In the genomic region with DNA sequence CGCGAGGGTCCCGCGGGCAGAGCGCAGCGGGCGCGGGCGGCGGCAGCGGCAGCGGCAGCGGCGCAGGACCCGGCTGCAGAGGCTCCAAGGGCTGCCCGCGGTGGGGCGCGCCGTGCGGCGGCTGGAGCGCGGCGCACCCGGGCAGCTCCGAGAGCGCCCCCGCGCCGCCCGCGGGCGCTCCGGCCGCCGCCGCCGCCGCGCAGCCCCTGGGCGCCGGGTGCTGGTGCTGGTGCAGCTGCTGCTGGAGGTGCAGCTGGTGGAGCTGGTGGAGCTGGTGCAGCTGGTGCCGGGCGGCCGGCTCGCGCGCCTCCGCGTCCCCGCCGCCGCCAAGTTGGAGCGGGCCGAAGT, we compare ENCODE assay signal across 8 cellular contexts. TPM values are rescaled to one million over a fixed set of nuclear protein-coding genes. Genes with fewer than 3 reads are reported as not detected.
DNase-seq lines count a peak whose midpoint lies in the region; ATAC-seq and TF ChIP-seq lines count a peak whose summit lies in the region.

No MANE protein-coding gene starts in this region.

- H3K9me3 Mint-ChIP-seq in activated CD4-positive, alpha-beta memory T cell treated with anti-CD3 and anti-CD28 coated beads, Interleukin-2, amount 10 ng/mL, durations not matched to agents 7 days and 5 days: no peaks in the 10 kb centered on the region
- no peaks in the 10 kb centered on the region for H3K9me3 Mint-ChIP-seq in stimulated activated naive CD8-positive, alpha-beta T cell treated with anti-CD3 and anti-CD28 coated beads, Interleukin-15, Interleukin-2, amounts not matched to agents 100 ng/mL and 50 ng/mL, for 24 hours
- peaks cover 0 to 4% (median 0%) of the 10 kb centered on the region in 8 donors for H3K9me3 Mint-ChIP-seq in CD4-positive, alpha-beta memory T cell

- H3K27ac ChIP-seq in 22Rv1: peak overlapping the region; percentile 99
- no peak overlapping the region for H3K27ac ChIP-seq in CD4-positive, alpha-beta memory T cell (ENCODE audit: low read depth, low read length)

- H3K27ac Mint-ChIP-seq in activated CD4-positive, alpha-beta memory T cell treated with anti-CD3 and anti-CD28 coated beads, Interleukin-2, amount 10 ng/mL, durations not matched to agents 7 days and 5 days: no peak overlapping the region
- no peak overlapping the region for H3K27ac Mint-ChIP-seq in stimulated activated naive CD8-positive, alpha-beta T cell treated with anti-CD3 and anti-CD28 coated beads, Interleukin-15, Interleukin-2, amounts not matched to agents 100 ng/mL and 50 ng/mL, for 24 hours
- peak overlapping the region in 1 of 7 donors; percentile 88 for H3K27ac Mint-ChIP-seq in CD4-positive, alpha-beta memory T cell

- ATAC-seq in GM18511 (IDR thresholded peaks at IDR 0.05; ENCODE audit: unreplicated experiment): peak; percentile 34
- peak; percentile 15 for ATAC-seq in HG03066 (IDR thresholded peaks at IDR 0.05; ENCODE audit: low read depth, unreplicated experiment)

- H3K4me1 Mint-ChIP-seq in activated CD4-positive, alpha-beta memory T cell treated with anti-CD3 and anti-CD28 coated beads, Interleukin-2, amount 10 ng/mL, durations not matched to agents 7 days and 5 days: peaks cover 15% of the 10 kb centered on the region
- H3K4me1 Mint-ChIP-seq in stimulated activated naive CD8-positive, alpha-beta T cell treated with anti-CD3 and anti-CD28 coated beads, Interleukin-15, Interleukin-2, amounts not matched to agents 100 ng/mL and 50 ng/mL, for 24 hours (ENCODE audit: low read depth): peaks cover 13% of the 10 kb centered on the region
- peaks cover 6 to 16% (median 9%) of the 10 kb centered on the region in 4 donors for H3K4me1 Mint-ChIP-seq in CD4-positive, alpha-beta memory T cell

- CTCF ChIA-PET in activated CD4-positive, alpha-beta memory T cell treated with anti-CD3 and anti-CD28 coated beads, Interleukin-2, amount 10 ng/mL, durations not matched to agents 7 days and 5 days (lab: Charles Lee): interaction anchor here (0.9 to 5.4 kb wide), 8 partner anchors 11 to 434 kb away, joined by 3 to 74 read pairs (median 5); no protein-coding TSS in a partner anchor
- CTCF ChIA-PET in CD4-positive, alpha-beta memory T cell (lab: Charles Lee; ENCODE audit: partially characterized antibody): interaction anchor here (1.0 to 2.3 kb wide), 13 partner anchors 10 to 561 kb away, joined by 3 to 21 read pairs (median 6); a partner anchor contains a TSS

- peak overlapping the region; percentile 73 for H3K4me3 ChIP-seq in iPS-15b (ENCODE audit: low read depth, low read length)
- peak overlapping the region in 1 of 2 donors; percentile 59 for H3K4me3 ChIP-seq in CD4-positive, alpha-beta memory T cell (ENCODE audit: low read length in 2 of 2)

- peaks cover 24% of the 10 kb centered on the region for H3K27me3 Mint-ChIP-seq in activated CD4-positive, alpha-beta memory T cell treated with anti-CD3 and anti-CD28 coated beads, Interleukin-2, amount 10 ng/mL, durations not matched to agents 7 days and 5 days
- peaks cover 11% of the 10 kb centered on the region for H3K27me3 Mint-ChIP-seq in stimulated activated naive CD8-positive, alpha-beta T cell treated with anti-CD3 and anti-CD28 coated beads, Interleukin-15, Interleukin-2, amounts not matched to agents 100 ng/mL and 50 ng/mL, for 24 hours
- H3K27me3 Mint-ChIP-seq in CD4-positive, alpha-beta memory T cell: peaks cover 0 to 2% of the 10 kb centered on the region in 2 donors

- H3K4me3 Mint-ChIP-seq in activated CD4-positive, alpha-beta memory T cell treated with anti-CD3 and anti-CD28 coated beads, Interleukin-2, amount 10 ng/mL, durations not matched to agents 7 days and 5 days: peak overlapping the region; percentile 84
- peak overlapping the region; percentile 84 for H3K4me3 Mint-ChIP-seq in stimulated activated naive CD8-positive, alpha-beta T cell treated with anti-CD3 and anti-CD28 coated beads, Interleukin-15, Interleukin-2, amounts not matched to agents 100 ng/mL and 50 ng/mL, for 24 hours
- peak overlapping the region in 2 of 8 donors; percentile 90 to 93 for H3K4me3 Mint-ChIP-seq in CD4-positive, alpha-beta memory T cell

- H3K4me1 ChIP-seq in iPS-15b (ENCODE audit: control insufficient read depth, insufficient read depth, low read length): peaks cover 7% of the 10 kb centered on the region
- H3K4me1 ChIP-seq in CD4-positive, alpha-beta memory T cell (ENCODE audit: insufficient read depth, low read length): peaks cover 28% of the 10 kb centered on the region

- H3K27me3 ChIP-seq in iPS-15b (ENCODE audit: control insufficient read depth, insufficient read depth, low read length): peaks cover 66% of the 10 kb centered on the region
- peaks cover 3% of the 10 kb centered on the region for H3K27me3 ChIP-seq in CD4-positive, alpha-beta memory T cell (ENCODE audit: insufficient read depth, low read length)

- intact Hi-C loops in CD4-positive, alpha-beta memory T cell (cut with micrococcal nuclease): loop anchor here (5.0 to 10.0 kb wide), 2 partner anchors 160 to 207 kb away; no protein-coding TSS in a partner anchor

- no peaks in the 10 kb centered on the region for H3K36me3 Mint-ChIP-seq in activated CD4-positive, alpha-beta memory T cell treated with anti-CD3 and anti-CD28 coated beads, Interleukin-2, amount 10 ng/mL, durations not matched to agents 7 days and 5 days (ENCODE audit: low read depth)
- no peaks in the 10 kb centered on the region for H3K36me3 Mint-ChIP-seq in stimulated activated naive CD8-positive, alpha-beta T cell treated with anti-CD3 and anti-CD28 coated beads, Interleukin-15, Interleukin-2, amounts not matched to agents 100 ng/mL and 50 ng/mL, for 24 hours (ENCODE audit: low read depth)
- H3K36me3 Mint-ChIP-seq in CD4-positive, alpha-beta memory T cell: peaks cover 0 to 2% of the 10 kb centered on the region in 2 donors

- H3K9me3 ChIP-seq in iPS-15b (ENCODE audit: control insufficient read depth, insufficient read depth, low read length): no peaks in the 10 kb centered on the region
- H3K9me3 ChIP-seq in CD4-positive, alpha-beta memory T cell (ENCODE audit: control insufficient read depth in 1 of 2, low read length in 2 of 2): no peaks in the 10 kb centered on the region

- H3K9ac ChIP-seq in iPS-15b (ENCODE audit: low read depth, low read length): no peak overlapping the region

- TF ChIP-seq CTCF in 22Rv1 (IDR thresholded peaks at IDR 0.05): no peak

- DNase-seq in activated CD4-positive, alpha-beta memory T cell treated with anti-CD3 and anti-CD28 coated beads, Interleukin-2, amount 10 ng/mL, durations not matched to agents 7 days and 5 days: no peak
- DNase-seq in effector CD8-positive, alpha-beta T cell (lab: John Stamatoyannopoulos, UW): no peak
- DNase-seq in CD4-positive, alpha-beta memory T cell: no peak

- no peaks in the 10 kb centered on the region for H3K36me3 ChIP-seq in iPS-15b (ENCODE audit: control insufficient read depth, insufficient read depth, low read length)
- H3K36me3 ChIP-seq in CD4-positive, alpha-beta memory T cell (ENCODE audit: insufficient read depth, low read length): no peaks in the 10 kb centered on the region

- POLR2A ChIA-PET in activated CD4-positive, alpha-beta memory T cell treated with anti-CD3 and anti-CD28 coated beads, Interleukin-2, amount 10 ng/mL, durations not matched to agents 7 days and 5 days (lab: Charles Lee): interaction anchor here (0.8 to 2.1 kb wide), 17 partner anchors 9 to 319 kb away, joined by 3 to 18 read pairs (median 4); no protein-coding TSS in a partner anchor
- POLR2A ChIA-PET in CD4-positive, alpha-beta memory T cell (lab: Charles Lee; ENCODE audit: partially characterized antibody): interaction anchor here (0.8 to 6.1 kb wide), 34 partner anchors 9 to 464 kb away, joined by 3 to 85 read pairs (median 6); a partner anchor contains a TSS

RNA-seq across cellular contexts. Expression of a gene that starts 0.6 kb away (rescaled TPM):
- total RNA-seq in activated CD4-positive, alpha-beta memory T cell treated with anti-CD3 and anti-CD28 coated beads, Interleukin-2, amount 10 ng/mL, durations not matched to agents 7 days and 5 days: 1 to 10 TPM; 2.4 to 3.0 TPM
- total RNA-seq in CD4-positive, alpha-beta memory T cell: 1 to 10 TPM; 3.1 to 3.6 TPM
- polyA plus RNA-seq in CD4-positive, alpha-beta memory T cell: under 1 TPM; 0.07 to 0.08 TPM
